In the genomic region with DNA sequence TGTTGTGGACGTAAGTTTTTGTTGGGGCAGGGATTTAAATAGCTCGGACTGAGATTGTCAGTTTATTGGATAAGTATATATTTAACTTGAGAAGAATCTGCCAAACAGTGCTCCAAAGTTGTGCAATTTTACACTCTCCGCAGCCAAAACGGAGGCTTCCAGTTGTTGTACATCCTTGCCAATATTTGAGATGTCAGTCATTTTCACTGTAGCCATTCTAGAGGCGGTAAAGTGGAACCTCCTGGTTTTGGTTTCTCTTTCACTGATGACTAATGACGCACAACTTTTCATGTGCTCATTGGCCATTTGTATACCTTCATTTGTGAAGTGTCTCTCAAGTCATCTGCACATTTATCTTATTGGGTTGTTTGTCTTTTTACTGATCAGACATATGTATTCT, we compare ENCODE assay signal across 8 cellular contexts. TPM values are rescaled to one million over a fixed set of nuclear protein-coding genes. Genes with fewer than 3 reads are reported as not detected.
DNase-seq lines count a peak whose midpoint lies in the region; ATAC-seq and FAIRE-seq lines count a peak whose summit lies in the region.
"Not testable (repeated sequence)": the region's sequence is repeated elsewhere in the genome, so short reads cannot be mapped to it uniquely, and the experiment has no call there.

No MANE protein-coding gene starts in this region.

- not testable (repeated sequence) for H3K4me1 ChIP-seq in mucosa of rectum (ENCODE audit: control insufficient read depth in 2 of 2, insufficient read depth in 2 of 2, low read length in 2 of 2)

- peak overlapping the region; percentile 56 for H3K4me3 Mint-ChIP-seq in activated T-helper 17 cell treated with anti-CD3 and anti-CD28 coated beads, Interleukin-2, amount 50 U/mL, for 72 hours

- ATAC-seq in GM21737 (IDR thresholded peaks at IDR 0.05; ENCODE audit: unreplicated experiment) (peak; percentile 54), HG03457 (IDR thresholded peaks at IDR 0.05; ENCODE audit: unreplicated experiment) (peak; percentile 43)
- peak; percentile 82 for ATAC-seq in activated T-helper 17 cell treated with anti-CD3 and anti-CD28 coated beads, Interleukin-2, amount 50 U/mL, for 72 hours (replicated peaks)

- H3K4me1 Mint-ChIP-seq in activated T-helper 17 cell treated with anti-CD3 and anti-CD28 coated beads, Interleukin-2, amount 50 U/mL, for 72 hours: not testable (repeated sequence)

- H3K36me3 ChIP-seq in mucosa of rectum (ENCODE audit: control insufficient read depth in 2 of 2, insufficient read depth in 2 of 2, low read length in 2 of 2): not testable (repeated sequence)

- H3K36me3 Mint-ChIP-seq in activated T-helper 17 cell treated with anti-CD3 and anti-CD28 coated beads, Interleukin-2, amount 50 U/mL, for 72 hours (ENCODE audit: low read depth): not testable (repeated sequence)

- H3K9me3 ChIP-seq in mucosa of rectum (ENCODE audit: control insufficient read depth in 2 of 2, low read length in 2 of 2): not testable (repeated sequence)

- peak; percentile 65 for DNase-seq in A172 (ENCODE audit: low spot score)
- not testable (repeated sequence) for DNase-seq in GM18507 (ENCODE audit: extremely low spot score, insufficient read length, low read depth)
- peak; percentile 94 for DNase-seq in OCI-M1 (lab: John Stamatoyannopoulos, UW)
- DNase-seq in fibroblast of peridontal ligament (ENCODE audit: extremely low read depth): peak; percentile 9

- not testable (repeated sequence) for H3K27ac ChIP-seq in mucosa of rectum (ENCODE audit: low read depth in 2 of 2, low read length in 2 of 2)

- not testable (repeated sequence) for H3K9ac ChIP-seq in mucosa of rectum (ENCODE audit: low read depth in 1 of 2, low read length in 2 of 2)

- H3K9me3 Mint-ChIP-seq in activated T-helper 17 cell treated with anti-CD3 and anti-CD28 coated beads, Interleukin-2, amount 50 U/mL, for 72 hours: not testable (repeated sequence)

- not testable (repeated sequence) for H3K27ac Mint-ChIP-seq in activated T-helper 17 cell treated with anti-CD3 and anti-CD28 coated beads, Interleukin-2, amount 50 U/mL, for 72 hours

- FAIRE-seq in GM18507 (lab: Jason Lieb, UNC): peak; percentile 84

- H3K27me3 ChIP-seq in mucosa of rectum (ENCODE audit: control insufficient read depth in 2 of 2, insufficient read depth in 2 of 2, low read length in 2 of 2): not testable (repeated sequence)

- H3K4me3 ChIP-seq in mucosa of rectum (ENCODE audit: low read length in 2 of 2): peak overlapping the region; percentile 48 to 56

- H3K27me3 Mint-ChIP-seq in activated T-helper 17 cell treated with anti-CD3 and anti-CD28 coated beads, Interleukin-2, amount 50 U/mL, for 72 hours: not testable (repeated sequence)

RNA-seq across cellular contexts. Expression of a gene that starts 24.3 kb away (rescaled TPM):
- total RNA-seq in A172 (2014; rRNA removed; shearing (Covaris generic)): 0.26 and 0.36 TPM in 2 replicates
- under 1 TPM; 0.34 to 0.50 TPM for total RNA-seq in activated T-helper 17 cell treated with anti-CD3 and anti-CD28 coated beads, Interleukin-2, amount 50 U/mL, for 72 hours
